26 cellular contexts compared by ENCODE assay signal in the genomic region with DNA sequence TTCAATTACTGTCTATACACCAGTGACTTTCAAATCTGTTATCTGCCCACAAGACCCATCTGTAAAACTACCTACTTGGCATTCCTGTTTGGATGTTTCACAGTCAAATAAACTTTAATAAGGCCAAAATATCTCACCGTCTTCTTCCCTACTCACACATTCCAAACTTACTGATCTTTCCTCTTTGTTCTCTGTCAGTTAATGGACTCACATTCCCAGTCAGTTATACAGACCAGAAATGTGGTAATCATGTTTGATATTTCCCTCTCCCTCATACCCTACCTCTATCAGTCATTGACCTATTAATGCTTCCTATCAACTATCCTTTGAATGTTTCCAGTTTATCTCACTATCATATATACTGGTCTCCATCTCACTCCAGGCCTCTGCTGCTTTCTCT. TPM values are rescaled to one million over a fixed set of nuclear protein-coding genes. Genes with fewer than 3 reads are reported as not detected.
DNase-seq lines count a peak whose midpoint lies in the region; ATAC-seq and TF ChIP-seq lines count a peak whose summit lies in the region.
"Had no signal": no experiment of that assay in that cellular context is flagged by ENCODE, and none has a peak within 500 bp of the region (broad histone marks: within the 10 kb centered on the region; RNA-seq: fewer than 3 reads in every experiment).

No MANE protein-coding gene starts in this region.

- H3K36me3 Mint-ChIP-seq in nephron progenitor cell (ENCODE audit: low read depth) = no peaks in the 10 kb centered on the region
- H3K36me3 Mint-ChIP-seq: CD8-positive, alpha-beta memory T cell had no signal

- no peak for ATAC-seq in SK-N-SH treated with all-trans-retinoic acid at 6 μM for 48 hours
- no peak for ATAC-seq in GM21390 (IDR thresholded peaks at IDR 0.05; ENCODE audit: unreplicated experiment)
- ATAC-seq: HepG2, K562 had no signal

- H3K27me3 Mint-ChIP-seq in nephron progenitor cell (ENCODE audit: low read depth, poor library complexity) = no peaks in the 10 kb centered on the region
- H3K27me3 Mint-ChIP-seq: B cell; CD8-positive, alpha-beta memory T cell had no signal

- peak overlapping the region; percentile 0 for H3K27ac Mint-ChIP-seq in nephron progenitor cell
- H3K27ac Mint-ChIP-seq: B cell; CD8-positive, alpha-beta memory T cell had no signal

- TF ChIP-seq RAD21 in SK-N-SH (IDR thresholded peaks at IDR 0.05; ENCODE audit: low read length) = no peak

- no peak for TF ChIP-seq EP300 in SK-N-SH (IDR thresholded peaks at IDR 0.05; ENCODE audit: borderline replicate concordance in 1 of 2, low read depth in 1 of 2, low read length in 1 of 2)

- H4K20me1 ChIP-seq in SK-N-SH (ENCODE audit: insufficient read depth) = no peaks in the 10 kb centered on the region

- CTCF ChIA-PET in SK-N-SH (lab: Yijun Ruan, JAX) = no interaction called here

- H3K4me1 ChIP-seq in SK-N-SH (ENCODE audit: control insufficient read depth in 1 of 2, insufficient read depth in 2 of 2, low read depth in 1 of 2, low read length in 1 of 2) = peaks cover 0 to 10% of the 10 kb centered on the region in 2 experiments; a peak in 2 of 4 replicates

- DNase-seq in SK-N-SH (no peak), astrocyte of the hippocampus (ENCODE audit: low read depth, low spot score) (peak; percentile 8), nephron progenitor cell (no peak), NCI-H2107 (lab: John Stamatoyannopoulos, UW) (no peak), foreskin melanocyte (no peak)
- no peak for DNase-seq in activated CD4-positive, alpha-beta T cell treated with anti-CD3 and anti-CD28 coated beads for 48 hours
- DNase-seq: CD8-positive, alpha-beta memory T cell; DMS 273 treated with DMSO at 0.1 percent for 48 hours; DMS79; GF-D8; Kasumi-1; MV-4-11; NCI-H1105; NCI-H146; NCI-H1930; NCI-H526 treated with DMSO at 0.1 percent for 48 hours; PC-9; SHP77 treated with DMSO at 0.1 percent for 48 hours had no signal

- no peak overlapping the region for H3K27ac ChIP-seq in SK-N-SH (ENCODE audit: low read depth in 2 of 2, low read length in 1 of 2)
- H3K27ac ChIP-seq: 22Rv1, PC-9, RWPE1 had no signal

- H3K36me3 ChIP-seq in SK-N-SH (replicated peaks in 1 of 2; ENCODE audit: control insufficient read depth in 1 of 2, insufficient read depth in 2 of 2, low read length in 1 of 2) = no peaks in the 10 kb centered on the region

- 0 out of 2 replicates have a peak, but pooled peaks cover 4% of the 10 kb centered on the region for H3K9me3 ChIP-seq in SK-N-SH

- H3K4me2 ChIP-seq in SK-N-SH = no peak overlapping the region
- H3K4me2 ChIP-seq: PC-9 had no signal

- H3K4me3 Mint-ChIP-seq in nephron progenitor cell = no peak overlapping the region
- H3K4me3 Mint-ChIP-seq: B cell; CD14-positive monocyte; CD8-positive, alpha-beta memory T cell had no signal

- no peaks in the 10 kb centered on the region for H3F3A ChIP-seq in SK-N-SH (replicated peaks; ENCODE audit: insufficient read depth)

- no peak overlapping the region for H3K4me3 ChIP-seq in SK-N-SH (ENCODE audit: low read depth in 2 of 2, low read length in 1 of 2)
- H3K4me3 ChIP-seq: K562, PC-9 had no signal

- TF ChIP-seq CTCF in SK-N-SH (IDR thresholded peaks at IDR 0.05) = no peak
- TF ChIP-seq CTCF in nephron progenitor cell (IDR thresholded peaks at IDR 0.05) = no peak

- POLR2A ChIA-PET in SK-N-SH (lab: Yijun Ruan, JAX) = no interaction called here

- H3K9me2 ChIP-seq in SK-N-SH = no peaks in the 10 kb centered on the region

- H3K79me2 ChIP-seq in SK-N-SH (ENCODE audit: insufficient read depth) = no peaks in the 10 kb centered on the region

- 78% methylated on average over 1 of the region's 1 CpG for WGBS in SK-N-SH (ENCODE audit: low lambda C conversion rate)

- peaks cover 13% of the 10 kb centered on the region for H3K9me3 Mint-ChIP-seq in nephron progenitor cell
- H3K9me3 Mint-ChIP-seq: CD14-positive monocyte; CD8-positive, alpha-beta memory T cell had no signal

- no peaks in the 10 kb centered on the region for H3K27me3 ChIP-seq in SK-N-SH (ENCODE audit: insufficient read depth)

- H2AFZ ChIP-seq in SK-N-SH (ENCODE audit: low read depth) = no peak overlapping the region
- H2AFZ ChIP-seq: PC-9 had no signal

- peaks cover 18% of the 10 kb centered on the region for H3K4me1 Mint-ChIP-seq in nephron progenitor cell
- H3K4me1 Mint-ChIP-seq: CD8-positive, alpha-beta memory T cell had no signal

- H3K9ac ChIP-seq in SK-N-SH = no peak overlapping the region

TF ChIP-seq in SK-N-SH treated with all-trans-retinoic acid at 6 μM for 48 hours, 23 proteins besides CTCF, POLR2A, EP300 and RAD21:
- no peak for TF ChIP-seq ZFP30 (CRISPR knock-in tag; IDR thresholded peaks at IDR 0.05)
- TF ChIP-seq ISL1 (CRISPR knock-in tag; IDR thresholded peaks at IDR 0.05) = peak; percentile 72; the same call in 1 of the 2 replicates

TF ChIP-seq in SK-N-SH, 30 proteins besides CTCF, POLR2A, EP300 and RAD21:
- no peak for TF ChIP-seq POLR2AphosphoS5 (IDR thresholded peaks at IDR 0.05; ENCODE audit: low read depth, low read length)
- TF ChIP-seq FOXM1 (IDR thresholded peaks at IDR 0.05; ENCODE audit: low read depth) = no peak
- no peak for TF ChIP-seq GATA2 (CRISPR knock-in tag; IDR thresholded peaks at IDR 0.05)
- TF ChIP-seq, protein P1, sequence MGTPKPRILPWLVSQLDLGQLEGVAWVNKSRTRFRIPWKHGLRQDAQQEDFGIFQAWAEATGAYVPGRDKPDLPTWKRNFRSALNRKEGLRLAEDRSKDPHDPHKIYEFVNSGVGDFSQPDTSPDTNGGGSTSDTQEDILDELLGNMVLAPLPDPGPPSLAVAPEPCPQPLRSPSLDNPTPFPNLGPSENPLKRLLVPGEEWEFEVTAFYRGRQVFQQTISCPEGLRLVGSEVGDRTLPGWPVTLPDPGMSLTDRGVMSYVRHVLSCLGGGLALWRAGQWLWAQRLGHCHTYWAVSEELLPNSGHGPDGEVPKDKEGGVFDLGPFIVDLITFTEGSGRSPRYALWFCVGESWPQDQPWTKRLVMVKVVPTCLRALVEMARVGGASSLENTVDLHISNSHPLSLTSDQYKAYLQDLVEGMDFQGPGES (IDR thresholded peaks at IDR 0.05; ENCODE audit: low read depth, low read length) = no peak
- TF ChIP-seq, protein P2, sequence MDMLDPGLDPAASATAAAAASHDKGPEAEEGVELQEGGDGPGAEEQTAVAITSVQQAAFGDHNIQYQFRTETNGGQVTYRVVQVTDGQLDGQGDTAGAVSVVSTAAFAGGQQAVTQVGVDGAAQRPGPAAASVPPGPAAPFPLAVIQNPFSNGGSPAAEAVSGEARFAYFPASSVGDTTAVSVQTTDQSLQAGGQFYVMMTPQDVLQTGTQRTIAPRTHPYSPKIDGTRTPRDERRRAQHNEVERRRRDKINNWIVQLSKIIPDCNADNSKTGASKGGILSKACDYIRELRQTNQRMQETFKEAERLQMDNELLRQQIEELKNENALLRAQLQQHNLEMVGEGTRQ (IDR thresholded peaks at IDR 0.05; ENCODE audit: borderline replicate concordance, low read depth, low read length) = no peak
- no peak for TF ChIP-seq NFIC (IDR thresholded peaks at IDR 0.05; ENCODE audit: borderline replicate concordance)
- no peak for TF ChIP-seq MEF2A (IDR thresholded peaks at IDR 0.05; ENCODE audit: borderline replicate concordance, low read depth)
- TF ChIP-seq TAF1 (IDR thresholded peaks at IDR 0.05; ENCODE audit: borderline replicate concordance, low read depth, low read length) = no peak
- TF ChIP-seq MXI1 (IDR thresholded peaks at IDR 0.05; ENCODE audit: low read depth, low read length) = no peak
- no peak for TF ChIP-seq EZH2phosphoT487 (IDR thresholded peaks at IDR 0.05; ENCODE audit: borderline replicate concordance, low read depth)
- no peak for TF ChIP-seq SMC3 (IDR thresholded peaks at IDR 0.05; ENCODE audit: low read depth, low read length)
- TF ChIP-seq, protein P3, sequence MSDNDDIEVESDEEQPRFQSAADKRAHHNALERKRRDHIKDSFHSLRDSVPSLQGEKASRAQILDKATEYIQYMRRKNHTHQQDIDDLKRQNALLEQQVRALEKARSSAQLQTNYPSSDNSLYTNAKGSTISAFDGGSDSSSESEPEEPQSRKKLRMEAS (IDR thresholded peaks at IDR 0.05; ENCODE audit: low read depth) = no peak
- TF ChIP-seq, protein P4, sequence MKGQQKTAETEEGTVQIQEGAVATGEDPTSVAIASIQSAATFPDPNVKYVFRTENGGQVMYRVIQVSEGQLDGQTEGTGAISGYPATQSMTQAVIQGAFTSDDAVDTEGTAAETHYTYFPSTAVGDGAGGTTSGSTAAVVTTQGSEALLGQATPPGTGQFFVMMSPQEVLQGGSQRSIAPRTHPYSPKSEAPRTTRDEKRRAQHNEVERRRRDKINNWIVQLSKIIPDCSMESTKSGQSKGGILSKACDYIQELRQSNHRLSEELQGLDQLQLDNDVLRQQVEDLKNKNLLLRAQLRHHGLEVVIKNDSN (IDR thresholded peaks at IDR 0.05; ENCODE audit: borderline replicate concordance, low read depth) = no peak
- TF ChIP-seq NRF1 (IDR thresholded peaks at IDR 0.05; ENCODE audit: low read depth, low read length) = no peak
- TF ChIP-seq FOXJ3 (CRISPR knock-in tag; IDR thresholded peaks at IDR 0.05) = no peak
- no peak for TF ChIP-seq GABPA (IDR thresholded peaks at IDR 0.05; ENCODE audit: low read depth)
- TF ChIP-seq SIN3A (IDR thresholded peaks at IDR 0.05; ENCODE audit: borderline replicate concordance, low read depth, low read length) = no peak
- no peak for TF ChIP-seq FOSL2 (IDR thresholded peaks at IDR 0.05; ENCODE audit: borderline replicate concordance, low read depth)
- TF ChIP-seq RFX5 (IDR thresholded peaks at IDR 0.05; ENCODE audit: low read length) = no peak
TF ChIP-seq in SK-N-SH: peak in this region for 0.

RNA-seq across cellular contexts. Expression of a gene that starts 28.5 kb away (rescaled TPM):
- polyA plus RNA-seq in SK-N-SH (2012; rRNA removed) = 11.6 and 19.8 TPM in 2 replicates
- 12.1 and 15.5 TPM in 2 replicates for polyA plus RNA-seq in SK-N-SH (2012; cell fraction: cytosol; rRNA removed)
- 15.1 and 30.9 TPM in 2 replicates for polyA plus RNA-seq in SK-N-SH (2012; cell fraction: nucleus; rRNA removed)
